ENCODE assay signal across 21 cellular contexts in genomic region chr4:112358952-112359749, GRCh38.
DNase-seq lines count a peak whose midpoint lies in the region; ATAC-seq, FAIRE-seq and TF ChIP-seq lines count a peak whose summit lies in the region.
"Had no signal": no experiment of that assay in that cellular context is flagged by ENCODE, and none has a peak within 500 bp of the region (broad histone marks: within the 10 kb centered on the region; RNA-seq: fewer than 3 reads in every experiment).

No MANE protein-coding gene starts in this region.

- TF ChIP-seq POLR2A in upper lobe of left lung (IDR thresholded peaks at IDR 0.05): no peak

- peaks cover 0 to 2% of the 10 kb centered on the region in 2 donors for H3K36me3 ChIP-seq in kidney (ENCODE audit: control insufficient read depth in 1 of 2, insufficient read depth in 2 of 2, low read length in 2 of 2)
- peaks cover 0 to 11% (median 5%) of the 10 kb centered on the region in 4 donors for H3K36me3 ChIP-seq in upper lobe of left lung
- H3K36me3 ChIP-seq: BE2C had no signal

- no peaks in the 10 kb centered on the region for H3K27me3 ChIP-seq in upper lobe of left lung
- H3K27me3 ChIP-seq: BE2C had no signal

- no peak overlapping the region for H3K9ac ChIP-seq in kidney (ENCODE audit: low read length in 2 of 2)

- no peaks in the 10 kb centered on the region for H3K27me3 Mint-ChIP-seq in stimulated activated naive CD8-positive, alpha-beta T cell treated with anti-CD3 and anti-CD28 coated beads, Interleukin-15, amount 100 ng/mL, for 72 hours

- no peak overlapping the region for H3K4me3 ChIP-seq in kidney (ENCODE audit: low read length in 2 of 2)
- no peak overlapping the region for H3K4me3 ChIP-seq in upper lobe of left lung
- H3K4me3 ChIP-seq: GM12878 had no signal

- H3K9me3 ChIP-seq in kidney (ENCODE audit: control insufficient read depth in 1 of 2, low read length in 2 of 2) (no peaks in the 10 kb centered on the region), upper lobe of left lung (no peaks in the 10 kb centered on the region)
- H3K9me3 ChIP-seq: BE2C had no signal

- no peaks in the 10 kb centered on the region for H3K4me1 Mint-ChIP-seq in stimulated activated naive CD8-positive, alpha-beta T cell treated with anti-CD3 and anti-CD28 coated beads, Interleukin-15, amount 100 ng/mL, for 72 hours
- H3K4me1 Mint-ChIP-seq: CD8-positive, alpha-beta memory T cell had no signal

- H3K4me3 Mint-ChIP-seq in stimulated activated naive CD8-positive, alpha-beta T cell treated with anti-CD3 and anti-CD28 coated beads, Interleukin-15, amount 100 ng/mL, for 72 hours: no peak overlapping the region
- H3K4me3 Mint-ChIP-seq: CD4-positive, CD25-positive, alpha-beta regulatory T cell; CD8-positive, alpha-beta memory T cell had no signal

- H3K9me3 Mint-ChIP-seq in stimulated activated naive CD8-positive, alpha-beta T cell treated with anti-CD3 and anti-CD28 coated beads, Interleukin-15, amount 100 ng/mL, for 72 hours: peaks cover 25 to 37% of the 10 kb centered on the region in 2 donors

- H3K27ac Mint-ChIP-seq in stimulated activated naive CD8-positive, alpha-beta T cell treated with anti-CD3 and anti-CD28 coated beads, Interleukin-15, amount 100 ng/mL, for 72 hours: no peak overlapping the region
- H3K27ac Mint-ChIP-seq: CD4-positive, CD25-positive, alpha-beta regulatory T cell; CD8-positive, alpha-beta memory T cell had no signal

- H3K27ac ChIP-seq in kidney (ENCODE audit: low read depth in 2 of 2, low read length in 2 of 2) (no peak overlapping the region), upper lobe of left lung (no peak overlapping the region)

- ATAC-seq in stimulated activated naive CD8-positive, alpha-beta T cell treated with anti-CD3 and anti-CD28 coated beads, Interleukin-15, amount 100 ng/mL, for 72 hours: peak; percentile 21
- no peak for ATAC-seq in stimulated activated naive CD8-positive, alpha-beta T cell treated with anti-CD3 and anti-CD28 coated beads, Interleukin-15, Interleukin-2, amounts not matched to agents 100 U/mL and 50 U/mL, for 24 hours
- ATAC-seq in upper lobe of left lung (ENCODE audit: low FRiP score in 2 of 2) (peak; percentile 12 to 16), HG03457 (IDR thresholded peaks at IDR 0.05; ENCODE audit: unreplicated experiment) (no peak)
- ATAC-seq: GM12878 had no signal

- no peak for TF ChIP-seq EP300 in upper lobe of left lung (IDR thresholded peaks at IDR 0.05)

- no peaks in the 10 kb centered on the region for H3K4me1 ChIP-seq in kidney (ENCODE audit: control insufficient read depth in 1 of 2, insufficient read depth in 1 of 2, low read depth in 1 of 2, low read length in 2 of 2)
- no peaks in the 10 kb centered on the region for H3K4me1 ChIP-seq in upper lobe of left lung

- intact Hi-C loops in kidney (cut with DNase I): no loop called here

- 91 to 100% methylated on average over 4 to 13 of the region's 16 CpGs for WGBS in upper lobe of left lung, 2 donors

- no peak for DNase-seq in stimulated activated naive CD8-positive, alpha-beta T cell treated with anti-CD3 and anti-CD28 coated beads, Interleukin-15, amount 100 ng/mL, for 72 hours
- DNase-seq in stimulated activated naive CD8-positive, alpha-beta T cell treated with anti-CD3 and anti-CD28 coated beads, Interleukin-15, Interleukin-2, amounts not matched to agents 100 U/mL and 50 U/mL, for 24 hours: no peak
- DNase-seq in kidney (peak; percentile 59), upper lobe of left lung (peak in 1 of 2 donors; percentile 53), RPMI8226 (no peak), kidney glomerular epithelial cell (lab: John Stamatoyannopoulos, UW) (no peak)
- DNase-seq: ACHN; BE2C; C1 segment of cervical spinal cord; CD4-positive, CD25-positive, alpha-beta regulatory T cell; CD8-positive, alpha-beta memory T cell; COR-L47; DMS 273 treated with DMSO at 0.1 percent for 48 hours; DMS53; DND-41; EL; GOT3; H7 had no signal

- TF ChIP-seq CTCF in kidney (IDR thresholded peaks at IDR 0.05; ENCODE audit: borderline replicate concordance, extremely low read depth, insufficient read depth) (no peak), upper lobe of left lung (IDR thresholded peaks at IDR 0.05) (no peak)

- FAIRE-seq in kidney (lab: Jason Lieb, UNC): no peak
- FAIRE-seq: A204.1, GM12878 had no signal

Comparison
In these comparisons a context has a peak if more than half of its experiments do, and no peak if none do; other contexts are left out.
1. ATAC-seq: peak in stimulated activated naive CD8-positive, alpha-beta T cell treated with anti-CD3 and anti-CD28 coated beads, Interleukin-15, amount 100 ng/mL, for 72 hours (single experiment) and upper lobe of left lung (2 of 2); none in stimulated activated naive CD8-positive, alpha-beta T cell treated with anti-CD3 and anti-CD28 coated beads, Interleukin-15, Interleukin-2, amounts not matched to agents 100 U/mL and 50 U/mL, for 24 hours (single experiment) and HG03457 (single experiment).